Comparison of ENCODE assay signal across 1 cellular context in genomic region chr15:63752075-63752684, GRCh38.
TF ChIP-seq lines count a peak whose summit lies in the region.

No MANE protein-coding gene starts in this region.

TF ChIP-seq in WTC11, 78 proteins besides CTCF, POLR2A, EP300 and RAD21 (continued from another document):
- TF ChIP-seq AR (CRISPR knock-in tag; IDR thresholded peaks at IDR 0.05) = no peak
- TF ChIP-seq ATF6 (CRISPR knock-in tag; IDR thresholded peaks at IDR 0.05) = no peak
- no peak for TF ChIP-seq ZNF281 (CRISPR knock-in tag; IDR thresholded peaks at IDR 0.05)
- TF ChIP-seq PRDM15 (CRISPR knock-in tag; IDR thresholded peaks at IDR 0.05) = no peak
